Comparison of ENCODE assay signal across 10 cellular contexts in genomic region chr7:25967278-25968204, GRCh38.
DNase-seq lines count a peak whose midpoint lies in the region; ATAC-seq, FAIRE-seq and TF ChIP-seq lines count a peak whose summit lies in the region.
"Had no signal": no experiment of that assay in that cellular context is flagged by ENCODE, and none has a peak within 500 bp of the region (broad histone marks: within the 10 kb centered on the region; RNA-seq: fewer than 3 reads in every experiment).

No MANE protein-coding gene starts in this region.

- H3K27me3 ChIP-seq in K562 (ENCODE audit: control insufficient read depth in 2 of 2, insufficient read depth in 2 of 2, low read length in 2 of 2) = peaks cover 26 to 37% of the 10 kb centered on the region in 2 experiments
- H3K27me3 ChIP-seq in esophagus muscularis mucosa = peaks cover 0 to 57% (median 0%) of the 10 kb centered on the region in 4 donors

- TF ChIP-seq CTCF in GM13976 (IDR thresholded peaks at IDR 0.05; ENCODE audit: borderline replicate concordance, control extremely low read depth, extremely low read depth, insufficient read depth, missing control alignments) (no peak), K562 (IDR thresholded peaks at IDR 0.05 in 2 of 3, conservative IDR thresholded peaks at IDR 0.05 in 1 of 3; ENCODE audit: insufficient read depth in 2 of 3, low read depth in 1 of 3, low read length in 3 of 3) (no peak), esophagus muscularis mucosa (IDR thresholded peaks at IDR 0.05) (no peak)

- CTCF ChIA-PET in K562 (lab: Yijun Ruan, JAX; ENCODE audit: low intra/inter-chr PET ratio) = no interaction called here

- H3K4me1 ChIP-seq in K562 (replicated peaks in 1 of 2; ENCODE audit: control insufficient read depth in 2 of 2, insufficient read depth in 2 of 2, low read length in 2 of 2) (no peaks in the 10 kb centered on the region; a peak in 1 of 5 replicates), esophagus muscularis mucosa (no peaks in the 10 kb centered on the region)

- ATAC-seq in GM21390 (IDR thresholded peaks at IDR 0.05; ENCODE audit: unreplicated experiment) (peak; percentile 40), HG03520 (IDR thresholded peaks at IDR 0.05; ENCODE audit: unreplicated experiment) (peak; percentile 33), K562 (no peak)
- ATAC-seq: HCT116 had no signal

- no peaks in the 10 kb centered on the region for H3K36me3 ChIP-seq in K562 (ENCODE audit: control insufficient read depth, insufficient read depth, low read length)
- no peaks in the 10 kb centered on the region for H3K36me3 ChIP-seq in esophagus muscularis mucosa

- H2AFZ ChIP-seq in K562 (ENCODE audit: low read depth, low read length) = no peak overlapping the region

- no peak for TF ChIP-seq RAD21 in K562 (CRISPR knock-in tag; conservative IDR thresholded peaks at IDR 0.05 in 1 of 2, IDR thresholded peaks at IDR 0.05 in 1 of 2)

- H3K79me2 ChIP-seq in K562 (ENCODE audit: control insufficient read depth, insufficient read depth, low read length) = no peaks in the 10 kb centered on the region

- no peak overlapping the region for H3K9ac ChIP-seq in K562 (ENCODE audit: insufficient read depth in 1 of 2, low read depth in 2 of 2, low read length in 2 of 2)

- TF ChIP-seq POLR2A in K562 (conservative IDR thresholded peaks at IDR 0.05) (no peak), esophagus muscularis mucosa (IDR thresholded peaks at IDR 0.05; ENCODE audit: low read depth) (no peak)

- H4K20me1 ChIP-seq in K562 (replicated peaks; ENCODE audit: control insufficient read depth, insufficient read depth, low read length) = no peaks in the 10 kb centered on the region

- peak; percentile 53 for DNase-seq in GM13976 (ENCODE audit: low spot score)
- DNase-seq in K562 (ENCODE audit: extremely low read depth in 1 of 4, low spot score in 3 of 4) = no peak
- no peak for DNase-seq in esophagus muscularis mucosa (ENCODE audit: extremely low spot score)
- no peak for DNase-seq in GDM1 (lab: John Stamatoyannopoulos, UW)
- DNase-seq in foreskin melanocyte = no peak
- DNase-seq in stimulated activated CD4-positive, alpha-beta T cell treated with anti-CD3 and anti-CD28 coated beads, Interleukin-1b, Interleukin-23, amount 100 ng/mL, for 48 hours = no peak

- H3K4me2 ChIP-seq in K562 (ENCODE audit: insufficient read depth, low read length) = no peak overlapping the region

- in situ Hi-C loops in GM13976 (cut with MboI; ENCODE audit: low sequenced_read_pairs, unreplicated experiment) = no loop called here
- in situ Hi-C loops in K562 (cut with MboI) = no loop called here

- BruUV-seq in K562 (replicated peaks; lab: Mats Ljungman, UMichigan) = no TSS peak

- H3K9me3 ChIP-seq in K562 (replicated peaks; ENCODE audit: control insufficient read depth, insufficient read depth, low read depth, low read length) = no peaks in the 10 kb centered on the region
- no peaks in the 10 kb centered on the region for H3K9me3 ChIP-seq in esophagus muscularis mucosa

- no peak for TF ChIP-seq EP300 in K562 (IDR thresholded peaks at IDR 0.05; ENCODE audit: low read length)
- no peak for TF ChIP-seq EP300 in esophagus muscularis mucosa (IDR thresholded peaks at IDR 0.05)

- intact Hi-C loops in K562 (cut with micrococcal nuclease) = no loop called here
- intact Hi-C loops in esophagus muscularis mucosa (cut with DNase I) = no loop called here

- no peak overlapping the region for H3K27ac ChIP-seq in K562 (ENCODE audit: extremely low read depth, low read depth, low read length)
- H3K27ac ChIP-seq in esophagus muscularis mucosa (replicated peaks in 1 of 4) = no peak overlapping the region

- WGBS in K562 (ENCODE audit: insufficient coverage, low coverage, missing lambda C conversion rate) = 3% methylated on average over 4 of the region's 4 CpGs
- 89% methylated on average over 4 of the region's 4 CpGs for WGBS in esophagus muscularis mucosa

- H3K4me3 ChIP-seq in K562 (no peak overlapping the region), esophagus muscularis mucosa (no peak overlapping the region)

- FAIRE-seq in K562 (lab: Jason Lieb, UNC) = no peak
- FAIRE-seq: TTC549 had no signal

- no peaks in the 10 kb centered on the region for H3K9me1 ChIP-seq in K562 (ENCODE audit: control insufficient read depth, insufficient read depth, low read length)

- POLR2A ChIA-PET in K562 (lab: Yijun Ruan, JAX) = interaction anchor here (1.2 to 1.4 kb wide), 2 partner anchors 9 to 10 kb away, joined by 3 to 4 read pairs; no protein-coding TSS in a partner anchor

TF ChIP-seq in K562, 482 proteins besides CTCF, POLR2A, EP300 and RAD21:
- no peak for TF ChIP-seq ZNF277 (CRISPR knock-in tag; IDR thresholded peaks at IDR 0.05; ENCODE audit: borderline replicate concordance)
- TF ChIP-seq RFX1 (IDR thresholded peaks at IDR 0.05) = peak; percentile 52
- peak; percentile 50 for TF ChIP-seq GABPA (tag; conservative IDR thresholded peaks at IDR 0.05; ENCODE audit: low read depth)
- TF ChIP-seq DPF2 (IDR thresholded peaks at IDR 0.05) = no peak
